22 cellular contexts compared by ENCODE assay signal in the genomic region with DNA sequence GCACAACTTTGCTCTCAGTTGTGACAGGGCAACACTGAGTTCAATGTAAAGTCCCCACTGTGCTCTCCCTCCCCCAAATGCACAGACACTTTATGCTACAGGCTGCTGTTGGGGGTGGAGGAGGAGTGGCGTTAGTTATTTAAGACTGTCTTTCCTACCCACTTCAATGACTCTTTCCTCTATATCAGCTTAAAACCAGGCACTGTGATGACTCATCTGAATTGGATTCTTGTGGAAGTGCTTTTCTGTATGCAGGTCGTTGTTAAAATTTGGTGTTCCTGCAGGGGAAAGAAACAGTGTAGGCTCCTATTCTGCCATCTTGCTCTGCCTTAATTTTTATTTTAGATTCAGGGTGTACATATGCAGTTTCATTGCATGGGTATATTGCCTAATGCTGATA.
"Had no signal": no experiment of that assay in that cellular context is flagged by ENCODE, and none has a peak within 500 bp of the region (broad histone marks: within the 10 kb centered on the region; RNA-seq: fewer than 3 reads in every experiment).

No MANE protein-coding gene starts in this region.

- H3K27me3 ChIP-seq: gastroesophageal sphincter, heart left ventricle, ovary, testis, upper lobe of right lung had no signal

- H3K27ac ChIP-seq: gastroesophageal sphincter, heart left ventricle, left ventricle myocardium inferior, ovary, psoas muscle, skin epidermis, testis, upper lobe of right lung, VCaP had no signal

- H3K9me3 ChIP-seq: ovary, psoas muscle, testis, upper lobe of right lung had no signal

- H3K4me1 ChIP-seq: gastroesophageal sphincter, heart left ventricle, left ventricle myocardium inferior, psoas muscle, testis, upper lobe of right lung had no signal

- DNase-seq: activated CD4-positive, alpha-beta T cell treated with anti-CD3 and anti-CD28 coated beads, Interleukin-2, amount 50 U/mL, for 1 hour; activated CD4-positive, CD25-positive, alpha-beta regulatory T cell treated with anti-CD3 and anti-CD28 coated beads, Interleukin-2, amount 50 U/mL, for 72 hours; activated CD8-positive, alpha-beta memory T cell treated with anti-CD3 and anti-CD28 coated beads, Interleukin-2, amount 50 U/mL, for 4 hours; activated naive CD4-positive, alpha-beta T cell treated with anti-CD3 and anti-CD28 coated beads for 36 hours; activated T-cell treated with anti-CD3 and anti-CD28 coated beads, Interleukin-2, amount 50 U/mL, for 4 hours; anterior cingulate cortex; cortex of kidney; kidney glomerular epithelial cell; left ventricle myocardium inferior; mesenchymal stem cell; naive thymus-derived CD8-positive, alpha-beta T cell; ovary; psoas muscle; stimulated activated CD4-positive, alpha-beta T cell treated with anti-CD3 and anti-CD28 coated beads, Interleukin-15, amount 100 ng/mL, for 24 hours; stimulated activated CD4-positive, alpha-beta T cell treated with anti-CD3 and anti-CD28 coated beads, Interleukin-4, amount 100 ng/mL, for 1 hour; stimulated activated naive CD8-positive, alpha-beta T cell treated with anti-CD3 and anti-CD28 coated beads, Interleukin-15, amount 100 ng/mL, for 72 hours; testis had no signal

- ATAC-seq: activated T-cell treated with anti-CD3 and anti-CD28 coated beads, Interleukin-2, amount 50 U/mL, for 4 hours; gastroesophageal sphincter; naive thymus-derived CD8-positive, alpha-beta T cell; psoas muscle; stimulated activated naive CD8-positive, alpha-beta T cell treated with anti-CD3 and anti-CD28 coated beads, Interleukin-15, amount 100 ng/mL, for 72 hours had no signal

- H3K4me3 ChIP-seq: gastroesophageal sphincter, heart left ventricle, left ventricle myocardium inferior, ovary, psoas muscle, skin epidermis, upper lobe of right lung had no signal

- H3K36me3 ChIP-seq: gastroesophageal sphincter, heart left ventricle, left ventricle myocardium inferior, ovary, upper lobe of right lung had no signal
